In the genomic region with DNA sequence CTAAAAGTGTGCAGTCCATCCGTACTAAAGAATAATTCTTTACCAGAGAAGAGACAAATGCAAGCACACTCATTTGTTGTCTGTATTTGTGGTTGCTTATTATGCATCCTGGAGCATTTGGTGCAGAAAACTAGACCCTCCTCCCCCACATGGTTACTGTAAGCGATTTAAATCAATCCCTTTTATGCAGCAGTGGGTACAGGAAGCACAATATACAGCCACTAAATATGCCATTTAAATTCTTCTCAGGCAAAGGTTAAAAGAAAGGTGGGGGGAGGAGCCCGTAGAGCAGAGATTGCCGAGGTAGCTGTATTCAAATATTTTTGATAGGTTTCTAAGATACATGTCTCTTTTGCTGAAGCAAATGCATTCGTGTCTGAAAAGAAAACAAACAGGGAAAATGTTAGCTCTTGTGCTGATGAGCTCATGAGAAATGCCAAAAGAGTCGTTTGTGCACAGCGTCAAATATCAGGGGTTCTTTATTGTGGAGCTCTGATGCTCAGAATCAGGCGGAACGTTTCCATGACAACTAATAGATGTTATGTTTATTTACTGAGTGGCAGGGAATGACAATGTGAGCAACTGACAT, we compare ENCODE assay signal across 1 cellular context.
TF ChIP-seq lines count a peak whose summit lies in the region.

No MANE protein-coding gene starts in this region.

TF ChIP-seq in GM23338, 12 proteins besides CTCF, POLR2A, EP300 and RAD21 (continued from another document):
- TF ChIP-seq, protein P1, sequence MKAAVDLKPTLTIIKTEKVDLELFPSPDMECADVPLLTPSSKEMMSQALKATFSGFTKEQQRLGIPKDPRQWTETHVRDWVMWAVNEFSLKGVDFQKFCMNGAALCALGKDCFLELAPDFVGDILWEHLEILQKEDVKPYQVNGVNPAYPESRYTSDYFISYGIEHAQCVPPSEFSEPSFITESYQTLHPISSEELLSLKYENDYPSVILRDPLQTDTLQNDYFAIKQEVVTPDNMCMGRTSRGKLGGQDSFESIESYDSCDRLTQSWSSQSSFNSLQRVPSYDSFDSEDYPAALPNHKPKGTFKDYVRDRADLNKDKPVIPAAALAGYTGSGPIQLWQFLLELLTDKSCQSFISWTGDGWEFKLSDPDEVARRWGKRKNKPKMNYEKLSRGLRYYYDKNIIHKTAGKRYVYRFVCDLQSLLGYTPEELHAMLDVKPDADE (IDR thresholded peaks at IDR 0.05) = no peak
- TF ChIP-seq, protein P2, sequence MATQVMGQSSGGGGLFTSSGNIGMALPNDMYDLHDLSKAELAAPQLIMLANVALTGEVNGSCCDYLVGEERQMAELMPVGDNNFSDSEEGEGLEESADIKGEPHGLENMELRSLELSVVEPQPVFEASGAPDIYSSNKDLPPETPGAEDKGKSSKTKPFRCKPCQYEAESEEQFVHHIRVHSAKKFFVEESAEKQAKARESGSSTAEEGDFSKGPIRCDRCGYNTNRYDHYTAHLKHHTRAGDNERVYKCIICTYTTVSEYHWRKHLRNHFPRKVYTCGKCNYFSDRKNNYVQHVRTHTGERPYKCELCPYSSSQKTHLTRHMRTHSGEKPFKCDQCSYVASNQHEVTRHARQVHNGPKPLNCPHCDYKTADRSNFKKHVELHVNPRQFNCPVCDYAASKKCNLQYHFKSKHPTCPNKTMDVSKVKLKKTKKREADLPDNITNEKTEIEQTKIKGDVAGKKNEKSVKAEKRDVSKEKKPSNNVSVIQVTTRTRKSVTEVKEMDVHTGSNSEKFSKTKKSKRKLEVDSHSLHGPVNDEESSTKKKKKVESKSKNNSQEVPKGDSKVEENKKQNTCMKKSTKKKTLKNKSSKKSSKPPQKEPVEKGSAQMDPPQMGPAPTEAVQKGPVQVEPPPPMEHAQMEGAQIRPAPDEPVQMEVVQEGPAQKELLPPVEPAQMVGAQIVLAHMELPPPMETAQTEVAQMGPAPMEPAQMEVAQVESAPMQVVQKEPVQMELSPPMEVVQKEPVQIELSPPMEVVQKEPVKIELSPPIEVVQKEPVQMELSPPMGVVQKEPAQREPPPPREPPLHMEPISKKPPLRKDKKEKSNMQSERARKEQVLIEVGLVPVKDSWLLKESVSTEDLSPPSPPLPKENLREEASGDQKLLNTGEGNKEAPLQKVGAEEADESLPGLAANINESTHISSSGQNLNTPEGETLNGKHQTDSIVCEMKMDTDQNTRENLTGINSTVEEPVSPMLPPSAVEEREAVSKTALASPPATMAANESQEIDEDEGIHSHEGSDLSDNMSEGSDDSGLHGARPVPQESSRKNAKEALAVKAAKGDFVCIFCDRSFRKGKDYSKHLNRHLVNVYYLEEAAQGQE (IDR thresholded peaks at IDR 0.05; ENCODE audit: unreplicated experiment) = no peak
- TF ChIP-seq ZNF331 (CRISPR knock-in tag; IDR thresholded peaks at IDR 0.05; ENCODE audit: low read depth) (no peak), EZH2phosphoT487 (IDR thresholded peaks at IDR 0.05; ENCODE audit: unreplicated experiment) (no peak), ZNF114 (CRISPR knock-in tag; IDR thresholded peaks at IDR 0.05) (no peak), NANOG (IDR thresholded peaks at IDR 0.05; ENCODE audit: borderline replicate concordance) (no peak), EZH2 (IDR thresholded peaks at IDR 0.05; ENCODE audit: low read depth, unreplicated experiment) (no peak), JUNB (IDR thresholded peaks at IDR 0.05; ENCODE audit: unreplicated experiment) (no peak), POLR2AphosphoS5 (IDR thresholded peaks at IDR 0.05; ENCODE audit: low read depth) (no peak), ZNF462 (CRISPR knock-in tag; IDR thresholded peaks at IDR 0.05) (no peak), STAT1 (IDR thresholded peaks at IDR 0.05; ENCODE audit: unreplicated experiment) (no peak)
